In the genomic region with DNA sequence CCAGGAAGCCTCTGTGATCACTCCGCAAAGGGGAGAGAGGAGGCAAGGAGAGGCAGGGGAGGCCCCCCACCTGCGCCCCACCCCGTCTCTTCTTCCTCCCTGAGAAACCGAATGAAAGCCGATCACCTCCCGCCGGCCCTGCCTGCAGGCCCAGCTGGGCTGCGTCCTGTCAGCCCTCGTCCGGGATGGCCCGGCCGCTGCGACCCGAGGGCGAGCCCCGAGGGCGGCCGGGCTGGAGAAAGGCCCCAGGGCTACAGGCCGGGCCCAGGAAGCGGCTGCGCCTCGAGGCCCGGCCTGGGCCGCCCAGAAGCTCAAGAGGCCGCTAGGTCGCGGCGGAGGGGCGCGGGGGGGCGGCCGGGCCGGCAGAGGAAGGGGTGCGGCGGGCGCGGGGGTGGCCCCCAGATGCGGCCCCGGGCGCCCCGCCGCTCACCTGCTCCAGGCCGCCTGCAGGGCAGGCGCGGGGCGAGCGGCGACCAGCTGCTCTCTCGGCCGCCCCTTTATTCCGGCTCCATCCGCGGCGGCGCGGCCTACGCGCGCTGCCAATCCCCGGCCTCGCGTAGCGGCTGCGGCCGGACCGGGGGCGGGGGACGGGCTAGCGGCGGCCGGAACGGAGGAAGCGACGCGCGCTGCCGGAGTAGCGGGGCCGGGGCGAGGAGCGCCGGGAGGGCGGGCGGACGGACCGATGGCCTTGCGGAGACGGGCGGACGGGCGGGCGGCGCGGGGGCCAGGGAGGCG, we compare ENCODE assay signal across 8 cellular contexts. TPM values are rescaled to one million over a fixed set of nuclear protein-coding genes. Genes with fewer than 3 reads are reported as not detected.
A peak's percentile ranks its signal among the peaks of the same experiment; 100 is the strongest.
DNase-seq lines count a peak whose midpoint lies in the region; ATAC-seq lines count a peak whose summit lies in the region.

Gene ZNF319 (minus strand): TSS at position 702 of the 735 bp plus-strand sequence. CDS start 2,407 bp downstream, outside the sequence.

- H3K27ac Mint-ChIP-seq in activated naive CD8-positive, alpha-beta T cell treated with anti-CD3 and anti-CD28 coated beads, Interleukin-2, amount 10 ng/mL, durations not matched to agents 7 days and 5 days = peak within 1 kb of the TSS; percentile 92

- ATAC-seq in GM21423 (IDR thresholded peaks at IDR 0.05; ENCODE audit: unreplicated experiment) = peak; percentile 16
- ATAC-seq in activated naive CD8-positive, alpha-beta T cell treated with anti-CD3 and anti-CD28 coated beads, Interleukin-2, amount 10 ng/mL, durations not matched to agents 7 days and 5 days (ENCODE audit: low read depth) = peak; percentile 3

- peak within 1 kb of the TSS; percentile 75 to 94 (median 90) for H3K27ac ChIP-seq in skin epidermis

- no peaks in the 10 kb centered on the region for H3K9me3 Mint-ChIP-seq in activated naive CD8-positive, alpha-beta T cell treated with anti-CD3 and anti-CD28 coated beads, Interleukin-2, amount 10 ng/mL, durations not matched to agents 7 days and 5 days

- no peaks in the 10 kb centered on the region for H3K27me3 Mint-ChIP-seq in activated naive CD8-positive, alpha-beta T cell treated with anti-CD3 and anti-CD28 coated beads, Interleukin-2, amount 10 ng/mL, durations not matched to agents 7 days and 5 days

- H3K4me3 ChIP-seq in iPS-18c (ENCODE audit: insufficient read depth, low read depth, low read length) (peak within 1 kb of the TSS; percentile 87), skin epidermis (peak within 1 kb of the TSS; percentile 59 to 88 (median 77))

- H3K9me3 ChIP-seq in iPS-18c (ENCODE audit: control insufficient read depth, insufficient read depth, low read length) = no peaks in the 10 kb centered on the region

- POLR2A ChIA-PET in activated naive CD8-positive, alpha-beta T cell treated with anti-CD3 and anti-CD28 coated beads, Interleukin-2, amount 10 ng/mL, durations not matched to agents 7 days and 5 days (lab: Charles Lee) = interaction anchor here (0.6 to 2.6 kb wide), 11 partner anchors 10 to 1136 kb away, joined by 3 to 11 read pairs (median 4); partner anchors contain the start of genes CFAP20 and KATNB1

- peaks cover 11% of the 10 kb centered on the region for H3K36me3 Mint-ChIP-seq in activated naive CD8-positive, alpha-beta T cell treated with anti-CD3 and anti-CD28 coated beads, Interleukin-2, amount 10 ng/mL, durations not matched to agents 7 days and 5 days

- DNase-seq in ELR (ENCODE audit: low read depth) = peak; percentile 45
- peak; percentile 43 for DNase-seq in HuH-7 (ENCODE audit: low spot score)
- DNase-seq in activated naive CD8-positive, alpha-beta T cell treated with anti-CD3 and anti-CD28 coated beads, Interleukin-2, amount 10 ng/mL, durations not matched to agents 7 days and 5 days = no peak
- no peak for DNase-seq in NCI-H1092 treated with DMSO at 0.1 percent for 48 hours (lab: John Stamatoyannopoulos, UW)
- no peak for DNase-seq in activated effector memory CD4-positive, alpha-beta T cell treated with anti-CD3 and anti-CD28 coated beads, Interleukin-2, amount 50 U/mL, for 16 hours

- H3K4me3 Mint-ChIP-seq in activated naive CD8-positive, alpha-beta T cell treated with anti-CD3 and anti-CD28 coated beads, Interleukin-2, amount 10 ng/mL, durations not matched to agents 7 days and 5 days = peak within 1 kb of the TSS; percentile 95

- H3K4me1 Mint-ChIP-seq in activated naive CD8-positive, alpha-beta T cell treated with anti-CD3 and anti-CD28 coated beads, Interleukin-2, amount 10 ng/mL, durations not matched to agents 7 days and 5 days = peaks cover 48% of the 10 kb centered on the region

RNA-seq across cellular contexts. Expression of gene ZNF319, which starts in this region (rescaled TPM):
- total RNA-seq in activated naive CD8-positive, alpha-beta T cell treated with anti-CD3 and anti-CD28 coated beads, Interleukin-2, amount 10 ng/mL, durations not matched to agents 7 days and 5 days = 10 to 100 TPM; 21.5 to 21.8 TPM

Comparison
In these comparisons a context has a peak if more than half of its experiments do, and no peak if none do; other contexts are left out.
1. DNase-seq: peak in ELR (single experiment) and HuH-7 (single experiment); none in activated naive CD8-positive, alpha-beta T cell treated with anti-CD3 and anti-CD28 coated beads, Interleukin-2, amount 10 ng/mL, durations not matched to agents 7 days and 5 days (single experiment), NCI-H1092 treated with DMSO at 0.1 percent for 48 hours (single experiment) and activated effector memory CD4-positive, alpha-beta T cell treated with anti-CD3 and anti-CD28 coated beads, Interleukin-2, amount 50 U/mL, for 16 hours (single experiment).